In the genomic region with DNA sequence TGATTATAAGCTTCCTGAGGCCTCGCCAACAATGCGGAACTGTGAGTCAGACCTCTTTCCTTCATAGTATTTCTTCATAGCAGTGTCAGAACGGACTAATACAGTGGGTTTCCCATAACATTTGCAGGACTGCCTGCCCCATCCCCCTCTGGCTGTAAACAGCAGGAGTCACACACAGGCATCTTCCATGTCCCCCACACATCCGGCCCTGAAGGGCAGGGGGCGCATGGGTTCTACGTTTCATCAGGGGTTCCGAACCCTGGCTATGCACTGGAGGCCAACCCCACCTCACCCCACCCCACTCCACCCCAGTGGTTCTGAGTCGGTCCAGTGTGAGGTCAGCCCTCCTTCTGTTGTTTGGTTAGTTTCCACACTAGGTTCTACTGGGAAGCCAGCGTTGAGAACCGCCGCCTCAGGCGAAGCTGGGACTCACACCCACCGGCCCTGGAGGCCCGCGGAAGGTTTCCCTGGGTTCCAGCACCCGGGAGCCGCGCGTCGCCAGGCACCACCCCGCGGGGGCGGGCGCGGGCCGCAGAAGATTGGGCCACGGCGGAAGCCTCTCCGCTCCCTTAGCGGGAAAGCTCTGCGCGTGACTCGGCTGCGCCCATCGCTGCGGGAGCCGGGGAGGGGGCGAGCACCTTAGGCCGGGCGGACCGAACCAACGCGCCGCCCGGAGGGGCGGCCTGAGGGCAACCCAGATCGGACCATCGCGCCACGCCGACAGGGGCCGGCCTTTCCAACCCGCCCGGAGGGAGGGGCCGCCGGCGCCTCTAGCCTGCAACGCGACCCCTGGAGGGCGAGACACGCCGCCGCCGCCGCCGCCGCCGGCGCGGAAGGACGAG, we compare ENCODE assay signal across 1 cellular context.
TF ChIP-seq lines count a peak whose summit lies in the region.

A gene with protein sequence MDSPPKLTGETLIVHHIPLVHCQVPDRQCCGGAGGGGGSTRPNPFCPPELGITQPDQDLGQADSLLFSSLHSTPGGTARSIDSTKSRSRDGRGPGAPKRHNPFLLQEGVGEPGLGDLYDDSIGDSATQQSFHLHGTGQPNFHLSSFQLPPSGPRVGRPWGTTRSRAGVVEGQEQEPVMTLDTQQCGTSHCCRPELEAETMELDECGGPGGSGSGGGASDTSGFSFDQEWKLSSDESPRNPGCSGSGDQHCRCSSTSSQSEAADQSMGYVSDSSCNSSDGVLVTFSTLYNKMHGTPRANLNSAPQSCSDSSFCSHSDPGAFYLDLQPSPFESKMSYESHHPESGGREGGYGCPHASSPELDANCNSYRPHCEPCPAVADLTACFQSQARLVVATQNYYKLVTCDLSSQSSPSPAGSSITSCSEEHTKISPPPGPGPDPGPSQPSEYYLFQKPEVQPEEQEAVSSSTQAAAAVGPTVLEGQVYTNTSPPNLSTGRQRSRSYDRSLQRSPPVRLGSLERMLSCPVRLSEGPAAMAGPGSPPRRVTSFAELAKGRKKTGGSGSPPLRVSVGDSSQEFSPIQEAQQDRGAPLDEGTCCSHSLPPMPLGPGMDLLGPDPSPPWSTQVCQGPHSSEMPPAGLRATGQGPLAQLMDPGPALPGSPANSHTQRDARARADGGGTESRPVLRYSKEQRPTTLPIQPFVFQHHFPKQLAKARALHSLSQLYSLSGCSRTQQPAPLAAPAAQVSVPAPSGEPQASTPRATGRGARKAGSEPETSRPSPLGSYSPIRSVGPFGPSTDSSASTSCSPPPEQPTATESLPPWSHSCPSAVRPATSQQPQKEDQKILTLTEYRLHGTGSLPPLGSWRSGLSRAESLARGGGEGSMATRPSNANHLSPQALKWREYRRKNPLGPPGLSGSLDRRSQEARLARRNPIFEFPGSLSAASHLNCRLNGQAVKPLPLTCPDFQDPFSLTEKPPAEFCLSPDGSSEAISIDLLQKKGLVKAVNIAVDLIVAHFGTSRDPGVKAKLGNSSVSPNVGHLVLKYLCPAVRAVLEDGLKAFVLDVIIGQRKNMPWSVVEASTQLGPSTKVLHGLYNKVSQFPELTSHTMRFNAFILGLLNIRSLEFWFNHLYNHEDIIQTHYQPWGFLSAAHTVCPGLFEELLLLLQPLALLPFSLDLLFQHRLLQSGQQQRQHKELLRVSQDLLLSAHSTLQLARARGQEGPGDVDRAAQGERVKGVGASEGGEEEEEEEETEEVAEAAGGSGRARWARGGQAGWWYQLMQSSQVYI (N-terminal part only) (plus strand): TSS at position 799 of the 842 bp plus-strand sequence. CDS start 56,411 bp downstream, outside the sequence.

TF ChIP-seq in Ishikawa, 13 proteins besides CTCF, POLR2A, EP300 and RAD21 (continued from another document):
- TF ChIP-seq FOXM1 (IDR thresholded peaks at IDR 0.05; ENCODE audit: borderline replicate concordance, low read depth) (0 out of 2 replicates have a peak, but pooled peaks have one; percentile 15), TEAD4 (IDR thresholded peaks at IDR 0.05) (peak; percentile 24; the same call in 1 of the 2 replicates), YY1 (IDR thresholded peaks at IDR 0.05; ENCODE audit: low read depth) (0 out of 2 replicates have a peak, but pooled peaks have one; percentile 7), CEBPB (IDR thresholded peaks at IDR 0.05) (0 out of 2 replicates have a peak, but pooled peaks have one; percentile 20), CREB1 (IDR thresholded peaks at IDR 0.05; ENCODE audit: low read depth) (no peak), TAF1 (IDR thresholded peaks at IDR 0.05; ENCODE audit: low read depth) (peak; percentile 47; the same call in 1 of the 2 replicates), ZBTB7A (IDR thresholded peaks at IDR 0.05; ENCODE audit: low read depth) (no peak)
- TF ChIP-seq, protein P1, sequence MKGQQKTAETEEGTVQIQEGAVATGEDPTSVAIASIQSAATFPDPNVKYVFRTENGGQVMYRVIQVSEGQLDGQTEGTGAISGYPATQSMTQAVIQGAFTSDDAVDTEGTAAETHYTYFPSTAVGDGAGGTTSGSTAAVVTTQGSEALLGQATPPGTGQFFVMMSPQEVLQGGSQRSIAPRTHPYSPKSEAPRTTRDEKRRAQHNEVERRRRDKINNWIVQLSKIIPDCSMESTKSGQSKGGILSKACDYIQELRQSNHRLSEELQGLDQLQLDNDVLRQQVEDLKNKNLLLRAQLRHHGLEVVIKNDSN (IDR thresholded peaks at IDR 0.05), result peak; percentile 76
